ENCODE assay signal across 8 cellular contexts in the genomic region with DNA sequence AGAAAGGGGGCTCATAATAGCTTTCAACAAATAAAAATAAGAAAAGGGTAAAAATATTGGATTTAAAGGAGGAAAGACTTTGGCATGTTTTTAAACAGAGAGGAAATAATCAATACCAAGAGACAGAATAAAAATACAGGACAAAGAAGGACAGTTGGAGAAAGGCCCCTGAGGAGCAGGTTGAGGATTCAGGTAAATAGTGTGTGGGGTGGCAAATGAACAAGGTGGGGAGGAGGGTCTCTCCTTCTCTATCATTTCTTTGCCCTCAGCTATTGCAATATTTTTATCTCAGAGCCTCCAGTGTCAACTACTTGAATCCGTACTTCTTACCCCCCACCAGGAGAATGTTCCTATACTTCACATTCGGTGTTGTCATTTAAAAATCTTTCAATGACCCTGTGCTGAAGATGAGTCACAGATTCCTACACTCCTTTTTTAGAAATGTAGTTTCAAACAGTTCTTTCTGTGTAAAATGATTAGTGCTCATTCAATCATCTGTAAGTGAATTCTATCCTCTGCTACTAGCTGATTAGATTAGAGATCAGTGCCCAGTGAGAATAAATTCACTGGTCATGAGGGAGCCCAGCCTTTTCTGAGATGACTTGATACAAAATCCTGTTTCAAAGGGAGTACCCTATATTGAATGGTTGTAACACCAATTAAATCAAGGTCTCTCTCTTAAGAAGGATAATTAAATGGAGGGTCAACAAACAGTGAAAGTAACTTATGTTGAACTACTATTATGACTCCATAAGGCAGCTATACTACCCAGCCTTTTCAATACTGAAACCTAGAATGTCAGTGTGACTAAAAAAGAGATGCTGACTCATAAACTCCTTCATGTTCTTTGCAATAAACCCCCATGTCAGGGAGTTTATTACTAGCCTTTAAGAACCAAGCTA. TPM values are rescaled to one million over a fixed set of nuclear protein-coding genes. Genes with fewer than 3 reads are reported as not detected.
A peak's percentile ranks its signal among the peaks of the same experiment; 100 is the strongest.
DNase-seq lines count a peak whose midpoint lies in the region; ATAC-seq and TF ChIP-seq lines count a peak whose summit lies in the region.

No MANE protein-coding gene starts in this region.

- peak; percentile 36 for DNase-seq in ACHN
- DNase-seq in activated naive CD8-positive, alpha-beta T cell treated with anti-CD3 and anti-CD28 coated beads, Interleukin-2, amount 50 U/mL, for 24 hours: no peak
- DNase-seq in WERI-Rb-1: no peak
- DNase-seq in activated effector memory CD4-positive, alpha-beta T cell treated with anti-CD3 and anti-CD28 coated beads, Interleukin-2, amount 50 U/mL, for 16 hours: no peak
- no peak for DNase-seq in effector memory CD4-positive, alpha-beta T cell
- DNase-seq in uterus: no peak

- H3K27ac Mint-ChIP-seq in activated naive CD8-positive, alpha-beta T cell treated with anti-CD3 and anti-CD28 coated beads, Interleukin-2, amount 50 U/mL, for 24 hours: peak overlapping the region; percentile 95

- H3K27ac ChIP-seq in WERI-Rb-1 (no peak overlapping the region), uterus (no peak overlapping the region)
- H3K27ac ChIP-seq in effector memory CD4-positive, alpha-beta T cell (ENCODE audit: insufficient read depth, low read length, poor library complexity, severe bottlenecking): no peak overlapping the region

- H3K4me3 ChIP-seq in WERI-Rb-1 (ENCODE audit: low read depth, low read length): no peak overlapping the region
- no peak overlapping the region for H3K4me3 ChIP-seq in effector memory CD4-positive, alpha-beta T cell (ENCODE audit: insufficient read depth, low read depth, low read length, poor library complexity, severe bottlenecking)
- no peak overlapping the region for H3K4me3 ChIP-seq in uterus

- H3K9me3 Mint-ChIP-seq in activated naive CD8-positive, alpha-beta T cell treated with anti-CD3 and anti-CD28 coated beads, Interleukin-2, amount 50 U/mL, for 24 hours: peaks cover 6% of the 10 kb centered on the region

- H3K4me3 Mint-ChIP-seq in activated naive CD8-positive, alpha-beta T cell treated with anti-CD3 and anti-CD28 coated beads, Interleukin-2, amount 50 U/mL, for 24 hours: peak overlapping the region; percentile 54

- H3K4me1 ChIP-seq in effector memory CD4-positive, alpha-beta T cell (ENCODE audit: control insufficient read depth, insufficient read depth, low read length, poor library complexity, severe bottlenecking): no peaks in the 10 kb centered on the region
- no peaks in the 10 kb centered on the region for H3K4me1 ChIP-seq in uterus

- peak; percentile 99 for ATAC-seq in GM19395 (IDR thresholded peaks at IDR 0.05; ENCODE audit: unreplicated experiment)
- ATAC-seq in HG03175 (IDR thresholded peaks at IDR 0.05; ENCODE audit: unreplicated experiment): peak; percentile 99
- peak; percentile 93 for ATAC-seq in activated naive CD8-positive, alpha-beta T cell treated with anti-CD3 and anti-CD28 coated beads, Interleukin-2, amount 50 U/mL, for 24 hours

- no peaks in the 10 kb centered on the region for H3K9me3 ChIP-seq in WERI-Rb-1 (ENCODE audit: severe bottlenecking)
- H3K9me3 ChIP-seq in effector memory CD4-positive, alpha-beta T cell (ENCODE audit: control insufficient read depth, low read length): no peaks in the 10 kb centered on the region
- no peaks in the 10 kb centered on the region for H3K9me3 ChIP-seq in uterus

- in situ Hi-C loops in ACHN (cut with HindIII; ENCODE audit: low pct_ligation_motif_present, low pct_unique_long_range_greater_than_20kb, low sequenced_read_pairs): no loop called here

- intact Hi-C loops in uterus (cut with DNase I; ENCODE audit: low total_unique reads): no loop called here

- no peak for TF ChIP-seq CTCF in WERI-Rb-1 (IDR thresholded peaks at IDR 0.05; ENCODE audit: low read depth, low read length)
- TF ChIP-seq CTCF in uterus (IDR thresholded peaks at IDR 0.05): no peak

- peaks cover 1% of the 10 kb centered on the region for H3K36me3 Mint-ChIP-seq in activated naive CD8-positive, alpha-beta T cell treated with anti-CD3 and anti-CD28 coated beads, Interleukin-2, amount 50 U/mL, for 24 hours (ENCODE audit: low read depth)

- peaks cover 28% of the 10 kb centered on the region for H3K4me1 Mint-ChIP-seq in activated naive CD8-positive, alpha-beta T cell treated with anti-CD3 and anti-CD28 coated beads, Interleukin-2, amount 50 U/mL, for 24 hours

- peaks cover 12% of the 10 kb centered on the region for H3K27me3 Mint-ChIP-seq in activated naive CD8-positive, alpha-beta T cell treated with anti-CD3 and anti-CD28 coated beads, Interleukin-2, amount 50 U/mL, for 24 hours

- no peaks in the 10 kb centered on the region for H3K27me3 ChIP-seq in WERI-Rb-1 (ENCODE audit: insufficient read depth, low read depth, severe bottlenecking)
- no peaks in the 10 kb centered on the region for H3K27me3 ChIP-seq in effector memory CD4-positive, alpha-beta T cell (replicated peaks; ENCODE audit: control insufficient read depth, insufficient read depth, low read length, poor library complexity, severe bottlenecking)
- H3K27me3 ChIP-seq in uterus: no peaks in the 10 kb centered on the region

- H3K36me3 ChIP-seq in WERI-Rb-1 (no peaks in the 10 kb centered on the region), uterus (no peaks in the 10 kb centered on the region)
- H3K36me3 ChIP-seq in effector memory CD4-positive, alpha-beta T cell (ENCODE audit: control insufficient read depth, insufficient read depth, low read length): no peaks in the 10 kb centered on the region

- TF ChIP-seq POLR2A in uterus (IDR thresholded peaks at IDR 0.05): no peak

RNA-seq across cellular contexts. Expression of a gene that starts 50.4 kb away (rescaled TPM):
- total RNA-seq in uterus: 1 to 10 TPM in 1 of 4 donors, not detected in 3; 1.7 TPM
